ENCODE assay signal across 5 cellular contexts in the genomic region with DNA sequence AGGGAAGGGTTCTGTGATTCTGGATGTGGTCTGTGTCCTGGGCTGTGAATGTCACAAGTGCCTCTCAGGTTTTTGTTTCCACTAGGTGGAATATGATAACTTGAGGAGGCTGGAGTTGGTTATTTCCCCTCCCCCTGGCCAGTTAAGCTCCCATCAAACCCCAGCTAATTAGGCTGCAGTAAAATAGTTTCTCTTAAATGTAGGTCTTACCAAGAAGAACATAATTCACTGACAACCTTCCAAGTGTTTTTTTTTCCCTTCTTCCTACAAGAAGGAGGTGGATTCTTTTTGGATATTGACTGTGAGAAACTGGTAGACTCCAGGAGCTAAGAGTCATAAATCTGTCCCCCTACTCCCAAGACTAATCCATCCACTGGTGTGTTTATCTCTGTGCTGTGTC. TPM values are rescaled to one million over a fixed set of nuclear protein-coding genes. Genes with fewer than 3 reads are reported as not detected.
"Had no signal": no experiment of that assay in that cellular context is flagged by ENCODE, and none has a peak within 500 bp of the region (broad histone marks: within the 10 kb centered on the region; RNA-seq: fewer than 3 reads in every experiment).

No MANE protein-coding gene starts in this region.

RNA-seq across cellular contexts. Expression of gene PSG2, which starts 15.9 kb away (rescaled TPM):
- total RNA-seq: GM23338, H1, H9, HT-29 had no signal
- polyA plus RNA-seq: GM23338, H1, IgD-negative memory B cell had no signal
